In genomic region chr1:175338447-175339135, GRCh38 we compare ENCODE assay signal across 9 cellular contexts.
DNase-seq lines count a peak whose midpoint lies in the region; ATAC-seq and TF ChIP-seq lines count a peak whose summit lies in the region.
"Had no signal": no experiment of that assay in that cellular context is flagged by ENCODE, and none has a peak within 500 bp of the region (broad histone marks: within the 10 kb centered on the region; RNA-seq: fewer than 3 reads in every experiment).

No MANE protein-coding gene starts in this region.

- no peaks in the 10 kb centered on the region for H3K36me3 ChIP-seq in WERI-Rb-1
- H3K36me3 ChIP-seq in smooth muscle cell (ENCODE audit: low read depth): no peaks in the 10 kb centered on the region
- H3K36me3 ChIP-seq in esophagus muscularis mucosa: no peaks in the 10 kb centered on the region

- DNase-seq in left ventricle myocardium superior: peak; percentile 34
- DNase-seq in cardiac septum (ENCODE audit: low spot score): no peak
- peak; percentile 89 for DNase-seq in WERI-Rb-1
- peak; percentile 80 for DNase-seq in ecto neural progenitor cell (ENCODE audit: low spot score)
- DNase-seq in smooth muscle cell (lab: John Stamatoyannopoulos, UW; ENCODE audit: unreplicated experiment): no peak
- DNase-seq in midbrain (lab: John Stamatoyannopoulos, UW): no peak
- no peak for DNase-seq in esophagus muscularis mucosa (ENCODE audit: extremely low spot score)

- no peak overlapping the region for H3K4me2 ChIP-seq in smooth muscle cell

- H3K9ac ChIP-seq in smooth muscle cell (ENCODE audit: low read depth): no peak overlapping the region

- H4K20me1 ChIP-seq in smooth muscle cell (ENCODE audit: low read depth): no peaks in the 10 kb centered on the region

- intact Hi-C loops in left ventricle myocardium superior (cut with micrococcal nuclease): no loop called here
- intact Hi-C loops in cardiac septum (cut with DNase I): no loop called here
- intact Hi-C loops in esophagus muscularis mucosa (cut with DNase I): no loop called here

- WGBS in smooth muscle cell (ENCODE audit: low lambda C conversion rate): 39% methylated on average over 12 of the region's 12 CpGs
- WGBS in esophagus muscularis mucosa: 50% methylated on average over 12 of the region's 12 CpGs

- no peak overlapping the region for H2AFZ ChIP-seq in smooth muscle cell (ENCODE audit: low read depth)

- H3F3A ChIP-seq in smooth muscle cell (ENCODE audit: low read depth): no peaks in the 10 kb centered on the region

- H3K4me3 ChIP-seq in WERI-Rb-1 (ENCODE audit: low read depth, low read length): peak overlapping the region; percentile 35
- H3K4me3 ChIP-seq in smooth muscle cell: no peak overlapping the region
- H3K4me3 ChIP-seq in esophagus muscularis mucosa: no peak overlapping the region

- no peaks in the 10 kb centered on the region for H3K27me3 ChIP-seq in WERI-Rb-1 (ENCODE audit: insufficient read depth, low read depth, severe bottlenecking)
- peaks cover 18% of the 10 kb centered on the region for H3K27me3 ChIP-seq in smooth muscle cell (ENCODE audit: low read depth)
- H3K27me3 ChIP-seq in esophagus muscularis mucosa: peaks cover 0 to 34% (median 0%) of the 10 kb centered on the region in 4 donors

- H3K4me1 ChIP-seq in smooth muscle cell (ENCODE audit: low read depth) (peaks cover 4% of the 10 kb centered on the region), esophagus muscularis mucosa (no peaks in the 10 kb centered on the region)

- peak; percentile 95 for TF ChIP-seq CTCF in WERI-Rb-1 (IDR thresholded peaks at IDR 0.05; ENCODE audit: low read depth, low read length)
- peak; percentile 38 for TF ChIP-seq CTCF in smooth muscle cell (IDR thresholded peaks at IDR 0.05; ENCODE audit: borderline replicate concordance, insufficient read depth, poor library complexity, severe bottlenecking)
- peak in 1 of 3 experiments; percentile 34 for TF ChIP-seq CTCF in esophagus muscularis mucosa (IDR thresholded peaks at IDR 0.05)

- H3K9me3 ChIP-seq in WERI-Rb-1 (ENCODE audit: severe bottlenecking) (peaks cover 2% of the 10 kb centered on the region), smooth muscle cell (replicated peaks; ENCODE audit: low read depth) (no peaks in the 10 kb centered on the region), esophagus muscularis mucosa (no peaks in the 10 kb centered on the region)

- TF ChIP-seq POLR2A in esophagus muscularis mucosa (IDR thresholded peaks at IDR 0.05; ENCODE audit: low read depth): no peak

- no peak for TF ChIP-seq EP300 in esophagus muscularis mucosa (IDR thresholded peaks at IDR 0.05)

- no peaks in the 10 kb centered on the region for H3K79me2 ChIP-seq in smooth muscle cell (ENCODE audit: low read depth)

- ATAC-seq in left ventricle myocardium superior (no peak), HG03520 (IDR thresholded peaks at IDR 0.05; ENCODE audit: unreplicated experiment) (peak; percentile 88)

- H3K27ac ChIP-seq in WERI-Rb-1: no peak overlapping the region
- no peak overlapping the region for H3K27ac ChIP-seq in smooth muscle cell (ENCODE audit: low read depth)
- H3K27ac ChIP-seq in esophagus muscularis mucosa (replicated peaks in 1 of 4): no peak overlapping the region
- H3K27ac ChIP-seq: epithelial cell of prostate had no signal

Comparison
In these comparisons a context has a peak if more than half of its experiments do, and no peak if none do; other contexts are left out.
1. DNase-seq: peak in left ventricle myocardium superior (single experiment), WERI-Rb-1 (single experiment) and ecto neural progenitor cell (single experiment); none in cardiac septum (single experiment), smooth muscle cell (single experiment), midbrain (single experiment) and esophagus muscularis mucosa (single experiment).